16 cellular contexts compared by ENCODE assay signal in genomic region chr2:203461736-203462135, GRCh38.
"Had no signal": no experiment of that assay in that cellular context is flagged by ENCODE, and none has a peak within 500 bp of the region (broad histone marks: within the 10 kb centered on the region; RNA-seq: fewer than 3 reads in every experiment).

No MANE protein-coding gene starts in this region.

- H3K27ac ChIP-seq: WERI-Rb-1 had no signal

- DNase-seq: activated CD4-positive, alpha-beta memory T cell treated with anti-CD3 and anti-CD28 coated beads, Interleukin-2, amount 10 ng/mL, durations not matched to agents 7 days and 5 days; activated CD4-positive, alpha-beta T cell treated with anti-CD3 and anti-CD28 coated beads for 36 hours; activated naive CD4-positive, alpha-beta T cell; cortex of kidney; effector memory CD8-positive, alpha-beta T cell; foreskin melanocyte; head of caudate nucleus; islet precursor cell; stimulated activated CD4-positive, alpha-beta T cell treated with anti-CD3 and anti-CD28 coated beads, Interleukin-2, amount 100 ng/mL, for 48 hours; stimulated activated naive CD4-positive, alpha-beta T cell treated with Interleukin-2 at 50 U/mL for 16 hours; T-helper 1 cell; trophoblast cell; WERI-Rb-1 had no signal

- FAIRE-seq: astrocyte had no signal

- ATAC-seq: activated CD4-positive, alpha-beta T cell treated with anti-CD3 and anti-CD28 coated beads for 36 hours; effector memory CD8-positive, alpha-beta T cell; left lobe of liver; natural killer cell treated with Interleukin-12 subunit alpha and Interleukin-12 subunit beta and Interleukin-15 and Interleukin-18, amount 100 ng/mL, for 72 hours had no signal
